ENCODE assay signal across 23 cellular contexts in the genomic region with DNA sequence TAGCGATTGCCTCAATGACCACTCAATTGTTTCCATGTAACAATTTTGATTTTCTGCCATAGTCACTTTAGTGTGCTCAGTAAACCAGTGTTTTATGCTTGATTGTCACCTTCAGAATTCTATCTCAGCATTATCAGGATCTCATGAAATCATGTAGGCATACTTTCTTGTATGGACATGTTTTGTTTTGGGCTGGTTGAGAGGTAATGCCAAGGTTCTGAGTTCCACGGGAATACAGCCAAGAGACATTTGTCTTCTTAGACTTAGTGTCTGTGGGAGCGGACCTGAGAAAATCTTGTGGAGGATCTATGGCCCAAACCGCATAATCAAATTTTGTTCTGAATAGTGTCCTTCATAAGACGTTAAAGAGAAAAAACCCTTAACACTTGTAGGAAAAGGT. TPM values are rescaled to one million over a fixed set of nuclear protein-coding genes. Genes with fewer than 3 reads are reported as not detected.
DNase-seq lines count a peak whose midpoint lies in the region; ATAC-seq, FAIRE-seq and TF ChIP-seq lines count a peak whose summit lies in the region.
"Had no signal": no experiment of that assay in that cellular context is flagged by ENCODE, and none has a peak within 500 bp of the region (broad histone marks: within the 10 kb centered on the region; RNA-seq: fewer than 3 reads in every experiment).

No MANE protein-coding gene starts in this region.

- no peak overlapping the region for H2BK12ac ChIP-seq in H1 (ENCODE audit: low read depth, low read length)

- no peak overlapping the region for H3K4me3 ChIP-seq in breast epithelium
- H3K4me3 ChIP-seq in H1 (ENCODE audit: extremely low read depth in 1 of 4, insufficient read depth in 2 of 4, low read depth in 3 of 4, low read length in 4 of 4): no peak overlapping the region
- H3K4me3 ChIP-seq: A549, BLaER1 had no signal

- TF ChIP-seq CTCF in MCF 10A (IDR thresholded peaks at IDR 0.05; ENCODE audit: unreplicated experiment): no peak
- no peak for TF ChIP-seq CTCF in breast epithelium (IDR thresholded peaks at IDR 0.05)
- TF ChIP-seq CTCF in H1 (IDR thresholded peaks at IDR 0.05; ENCODE audit: control extremely low read depth in 1 of 3, insufficient read depth in 1 of 3, low read depth in 1 of 3, low read length in 3 of 3): no peak
- TF ChIP-seq CTCF in foreskin keratinocyte (conservative IDR thresholded peaks at IDR 0.05): no peak

- H3K4ac ChIP-seq in H1 (replicated peaks; ENCODE audit: insufficient read length, low read depth, low read length): no peak overlapping the region

- H3K79me1 ChIP-seq in H1 (ENCODE audit: low read depth, low read length): no peaks in the 10 kb centered on the region

- intact Hi-C loops in MCF 10A (cut with micrococcal nuclease) (no loop called here), breast epithelium (cut with DNase I; ENCODE audit: low total_unique reads) (no loop called here)

- peak overlapping the region; percentile 84 for H3K27ac Mint-ChIP-seq in MCF 10A (ENCODE audit: low read depth, unreplicated experiment)
- H3K27ac Mint-ChIP-seq: CD14-positive monocyte; CD4-positive, alpha-beta memory T cell; IgD-negative memory B cell had no signal

- no peak overlapping the region for H2BK15ac ChIP-seq in H1 (ENCODE audit: low read length)

- H2BK20ac ChIP-seq in H1 (ENCODE audit: low read length): no peak overlapping the region

- TF ChIP-seq POLR2A in breast epithelium (IDR thresholded peaks at IDR 0.05) (no peak), H1 (IDR thresholded peaks at IDR 0.05; ENCODE audit: control extremely low read depth in 1 of 2, low read depth in 2 of 2, low read length in 2 of 2) (no peak)

- H3K4me2 ChIP-seq in H1 (ENCODE audit: insufficient read depth in 1 of 2, low read depth in 2 of 2, low read length in 2 of 2): no peak overlapping the region
- H3K4me2 ChIP-seq: A549, BLaER1 had no signal

- TF ChIP-seq EP300 in H1 (IDR thresholded peaks at IDR 0.05; ENCODE audit: borderline replicate concordance in 1 of 2, low read depth in 2 of 2, low read length in 2 of 2): no peak

- H3K9me3 ChIP-seq in breast epithelium (no peaks in the 10 kb centered on the region), H1 (ENCODE audit: insufficient read depth in 2 of 2, low read depth in 1 of 2, low read length in 1 of 2) (no peaks in the 10 kb centered on the region)
- H3K9me3 ChIP-seq: A549, BLaER1 had no signal

- H3K27ac ChIP-seq in breast epithelium: no peak overlapping the region
- no peak overlapping the region for H3K27ac ChIP-seq in H1 (ENCODE audit: low read depth, low read length)
- no peak overlapping the region for H3K27ac ChIP-seq in foreskin keratinocyte
- H3K27ac ChIP-seq: 22Rv1, A549, BLaER1 had no signal

- H3K36me3 Mint-ChIP-seq in MCF 10A (ENCODE audit: insufficient read depth, unreplicated experiment): no peaks in the 10 kb centered on the region
- H3K36me3 Mint-ChIP-seq: CD14-positive monocyte; CD4-positive, alpha-beta memory T cell; IgD-negative memory B cell had no signal

- H2BK120ac ChIP-seq in H1 (replicated peaks; ENCODE audit: low read depth, low read length): no peak overlapping the region

- DNase-seq in MCF 10A (ENCODE audit: unreplicated experiment) (peak; percentile 68), breast epithelium (ENCODE audit: low spot score in 2 of 2) (no peak), H1 (ENCODE audit: low read depth in 1 of 2, low spot score in 2 of 2) (no peak), foreskin keratinocyte (peak; percentile 40 to 75), activated T-cell treated with anti-CD3 and anti-CD28 coated beads for 4 hours (no peak), NCI-H82 (lab: John Stamatoyannopoulos, UW) (no peak), NCI-H526 (lab: John Stamatoyannopoulos, UW) (no peak)
- DNase-seq: CD4-positive, alpha-beta memory T cell; DMS153; DMS79; GDM1; HCEC 1CT had no signal

- no peaks in the 10 kb centered on the region for H3K27me3 Mint-ChIP-seq in MCF 10A (ENCODE audit: insufficient read depth, unreplicated experiment)
- H3K27me3 Mint-ChIP-seq: IgD-negative memory B cell had no signal

- no peak overlapping the region for H3K23ac ChIP-seq in H1 (ENCODE audit: insufficient read length)

- WGBS in H1 (ENCODE audit: extremely low coverage in 1 of 2, insufficient coverage in 1 of 2, insufficient read length in 1 of 2, insufficient replicate concordance in 2 of 2, low coverage in 1 of 2, low lambda C conversion rate in 2 of 2, missing lambda C conversion rate in 1 of 2), 2 experiments: 91% methylated on average over 5 of the region's 5 CpGs; no CpG with 5 or more reads in 1 of the 2 experiments

- POLR2A ChIA-PET in MCF 10A (lab: Yijun Ruan, JAX): interaction anchor here (0.7 kb wide), 1 partner anchor 56 kb away, joined by 3 read pairs; no protein-coding TSS in a partner anchor
- POLR2A ChIA-PET in H1 (lab: Charles Lee; ENCODE audit: partially characterized antibody): no interaction called here

- no peak overlapping the region for H4K5ac ChIP-seq in H1 (ENCODE audit: insufficient read length, low read depth, low read length)

- H4K8ac ChIP-seq in H1 (ENCODE audit: extremely low read depth, insufficient read depth, low read length): no peak overlapping the region

- H3K56ac ChIP-seq in H1 (replicated peaks; ENCODE audit: insufficient read length, low read depth, low read length): no peak overlapping the region

- H3K27me3 ChIP-seq in breast epithelium: no peaks in the 10 kb centered on the region
- no peaks in the 10 kb centered on the region for H3K27me3 ChIP-seq in H1 (replicated peaks in 1 of 4; ENCODE audit: control insufficient read depth in 3 of 4, extremely low read depth in 1 of 4, insufficient read depth in 3 of 4, low read length in 3 of 4)
- H3K27me3 ChIP-seq in foreskin keratinocyte: no peaks in the 10 kb centered on the region
- H3K27me3 ChIP-seq: BLaER1 had no signal

- no peak overlapping the region for H3K18ac ChIP-seq in H1 (ENCODE audit: extremely low read depth, low read length)

- H4K20me1 ChIP-seq in H1 (replicated peaks in 1 of 2; ENCODE audit: control insufficient read depth in 1 of 2, insufficient read depth in 2 of 2, low read length in 2 of 2): no peaks in the 10 kb centered on the region
- H4K20me1 ChIP-seq: BLaER1 had no signal

- no peaks in the 10 kb centered on the region for H3K4me1 ChIP-seq in breast epithelium
- no peaks in the 10 kb centered on the region for H3K4me1 ChIP-seq in H1 (replicated peaks in 1 of 4; ENCODE audit: control insufficient read depth in 3 of 4, insufficient read depth in 4 of 4, low read length in 3 of 4)
- peaks cover 11% of the 10 kb centered on the region for H3K4me1 ChIP-seq in foreskin keratinocyte
- H3K4me1 ChIP-seq: A549, BLaER1 had no signal

- 0 out of 2 replicates have a peak overlapping the region, but pooled peaks have one; percentile 52 for H2AFZ ChIP-seq in H1 (ENCODE audit: low read length)

- CTCF ChIA-PET in MCF 10A (lab: Yijun Ruan, JAX): interaction anchor here (0.7 to 1.3 kb wide), 3 partner anchors 26 to 75 kb away, joined by 4 to 6 read pairs (median 5); no protein-coding TSS in a partner anchor
- CTCF ChIA-PET in H1 (lab: Charles Lee; ENCODE audit: partially characterized antibody): interaction anchor here (0.6 kb wide), 1 partner anchor 16 kb away, joined by 3 read pairs; no protein-coding TSS in a partner anchor

- no peak overlapping the region for H4K91ac ChIP-seq in H1 (replicated peaks; ENCODE audit: insufficient read length, low read length)

- no peak overlapping the region for H3K14ac ChIP-seq in H1 (ENCODE audit: insufficient read length)

- ATAC-seq in foreskin keratinocyte (peak; percentile 63), HG02840 (IDR thresholded peaks at IDR 0.05; ENCODE audit: low FRiP score, unreplicated experiment) (no peak)
- ATAC-seq: A549, HepG2 had no signal

- H3K4me1 Mint-ChIP-seq in MCF 10A (ENCODE audit: insufficient read depth, unreplicated experiment): peaks cover 6% of the 10 kb centered on the region
- H3K4me1 Mint-ChIP-seq: CD14-positive monocyte; CD4-positive, alpha-beta memory T cell; IgD-negative memory B cell had no signal

- H3K79me2 ChIP-seq in H1 (ENCODE audit: control insufficient read depth in 1 of 2, insufficient read depth in 2 of 2, low read length in 2 of 2): no peaks in the 10 kb centered on the region

- no peak overlapping the region for H3K9ac ChIP-seq in H1 (replicated peaks in 1 of 4; ENCODE audit: extremely low read depth in 1 of 4, low read depth in 3 of 4, low read length in 3 of 4)
- H3K9ac ChIP-seq: BLaER1 had no signal

- H3K23me2 ChIP-seq in H1 (ENCODE audit: low read depth, low read length): no peaks in the 10 kb centered on the region

- H3K36me3 ChIP-seq in breast epithelium (no peaks in the 10 kb centered on the region), H1 (ENCODE audit: control insufficient read depth in 2 of 4, insufficient read depth in 4 of 4, low read length in 3 of 4) (no peaks in the 10 kb centered on the region)
- H3K36me3 ChIP-seq: BLaER1 had no signal

- no peak overlapping the region for H2BK5ac ChIP-seq in H1 (ENCODE audit: low read depth, low read length)

- FAIRE-seq in H1 (lab: Jason Lieb, UNC): no peak
- FAIRE-seq: A549, GM12892, GM18507, HepG2 had no signal

- H2AK5ac ChIP-seq in H1 (ENCODE audit: low read depth, low read length): no peak overlapping the region

- H3K9me3 Mint-ChIP-seq in MCF 10A (ENCODE audit: unreplicated experiment): no peaks in the 10 kb centered on the region
- H3K9me3 Mint-ChIP-seq: CD14-positive monocyte; CD4-positive, alpha-beta memory T cell had no signal

- no TSS peak for BruUV-seq in MCF 10A (replicated peaks; lab: Mats Ljungman, UMichigan)

- no peak for TF ChIP-seq RAD21 in H1 (IDR thresholded peaks at IDR 0.05 in 1 of 2, conservative IDR thresholded peaks at IDR 0.05 in 1 of 2; ENCODE audit: low read depth in 2 of 2, low read length in 2 of 2)

- no peak overlapping the region for H3K4me3 Mint-ChIP-seq in MCF 10A (ENCODE audit: unreplicated experiment)
- H3K4me3 Mint-ChIP-seq: CD14-positive monocyte; CD4-positive, alpha-beta memory T cell; IgD-negative memory B cell had no signal

TF ChIP-seq in H1, 55 proteins besides CTCF, POLR2A, EP300 and RAD21 (continues in another document):
- no peak for TF ChIP-seq NRF1 (IDR thresholded peaks at IDR 0.05; ENCODE audit: low read depth, low read length)
- no peak for TF ChIP-seq POU5F1 (IDR thresholded peaks at IDR 0.05; ENCODE audit: low read depth, low read length)
- no peak for TF ChIP-seq BCL11A (IDR thresholded peaks at IDR 0.05; ENCODE audit: low read depth in 2 of 2, low read length in 2 of 2)

RNA-seq across cellular contexts. Expression of a gene that starts 10.2 kb away (rescaled TPM):
- total RNA-seq in MCF 10A (2022) (0.09 and 0.10 TPM in 2 replicates), breast epithelium (under 1 TPM; 0.64 to 0.73 (median 0.66) TPM), foreskin keratinocyte (not detected in 2 replicates)
- total RNA-seq in H1 (2021; fragmentation: NEBNext Ultra II Directional; extraction: Animal tissue kit (Norgen Biotek cat#: 25700)): not detected in 2 replicates
- polyA plus RNA-seq in H1 (2011; rRNA removed) (not detected in 2 replicates), foreskin keratinocyte (not detected in 2 replicates)
- polyA plus RNA-seq in H1 (2011; cell fraction: cytosol; rRNA removed): not detected
- not detected for polyA plus RNA-seq in H1 (2011; cell fraction: nucleus; rRNA removed)
- polyA plus RNA-seq in H1 (2012, experiment 1 of 2): not detected in 4 replicates
- not detected for polyA plus RNA-seq in H1 (2012, experiment 2 of 2)
- not detected for polyA plus RNA-seq in H1 (2013, experiment 1 of 2)
- not detected for polyA plus RNA-seq in H1 (2013, experiment 2 of 2)
- polyA minus RNA-seq in H1 (2011; rRNA and poly(A)+ RNA removed): not detected in 2 replicates
- not detected for polyA minus RNA-seq in H1 (2011; cell fraction: cytosol; rRNA and poly(A)+ RNA removed)
- polyA minus RNA-seq in H1 (2011; cell fraction: nucleus; rRNA and poly(A)+ RNA removed): not detected
- total RNA-seq: CD4-positive, alpha-beta memory T cell; Daoy; H4; HepG2 had no signal
- polyA plus RNA-seq: CD14-positive monocyte; CD4-positive, alpha-beta memory T cell; IgD-negative memory B cell had no signal

Comparison
In these comparisons a context has a peak if more than half of its experiments do, and no peak if none do; other contexts are left out.
1. DNase-seq: peak in MCF 10A (single experiment) and foreskin keratinocyte (2 of 2); none in breast epithelium (0 of 2), H1 (0 of 2), activated T-cell treated with anti-CD3 and anti-CD28 coated beads for 4 hours (single experiment), NCI-H82 (single experiment) and NCI-H526 (0 of 2).